Comparison of ENCODE assay signal across 1 cellular context in the genomic region with DNA sequence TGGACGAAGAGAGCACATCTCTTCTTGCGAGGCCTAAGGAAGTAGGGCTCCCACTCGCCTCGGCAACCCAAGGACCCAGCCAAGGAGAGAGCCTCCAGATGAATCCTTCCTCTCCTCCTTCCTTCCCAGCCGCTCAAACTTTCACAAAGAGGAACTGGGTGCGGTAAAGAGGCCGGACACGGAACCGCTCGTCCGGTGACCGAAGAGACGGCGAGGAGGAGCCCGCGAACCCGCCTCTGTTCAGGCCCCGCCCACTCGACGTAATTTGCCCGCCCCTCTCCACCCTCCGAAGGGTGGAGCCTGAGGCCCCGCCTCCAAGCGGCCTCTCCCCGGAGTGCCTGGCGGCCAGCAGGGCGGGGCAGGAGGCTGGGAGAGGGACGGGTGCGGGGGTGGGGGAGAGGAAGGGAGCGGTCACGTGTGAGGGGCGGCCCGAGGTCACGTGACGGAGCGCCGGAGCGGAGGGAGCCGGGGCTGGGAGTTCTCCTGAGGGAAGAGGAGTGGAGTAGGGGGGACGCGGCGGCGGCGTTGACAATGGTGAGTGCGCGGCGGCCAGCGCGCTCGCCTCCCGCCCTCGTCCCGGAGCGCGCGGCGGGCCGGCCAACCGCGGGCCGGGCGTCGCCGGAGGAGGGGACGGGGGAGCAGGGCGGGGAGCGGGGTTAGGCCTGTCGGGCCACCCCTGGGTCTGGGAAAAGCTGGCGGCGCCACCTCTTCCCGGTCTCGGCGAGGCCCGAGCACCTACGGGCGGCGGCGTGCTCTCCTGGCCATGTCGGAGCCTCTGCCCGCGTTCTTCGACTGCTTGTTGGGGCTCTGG.
TF ChIP-seq lines count a peak whose summit lies in the region.

A gene (plus strand): TSS at position 432 of the 811 bp plus-strand sequence. CDS start 100 bp downstream, at position 532.

TF ChIP-seq in HepG2, 621 proteins besides CTCF, POLR2A, EP300 and RAD21 (continued from another document):
- TF ChIP-seq, protein P1, sequence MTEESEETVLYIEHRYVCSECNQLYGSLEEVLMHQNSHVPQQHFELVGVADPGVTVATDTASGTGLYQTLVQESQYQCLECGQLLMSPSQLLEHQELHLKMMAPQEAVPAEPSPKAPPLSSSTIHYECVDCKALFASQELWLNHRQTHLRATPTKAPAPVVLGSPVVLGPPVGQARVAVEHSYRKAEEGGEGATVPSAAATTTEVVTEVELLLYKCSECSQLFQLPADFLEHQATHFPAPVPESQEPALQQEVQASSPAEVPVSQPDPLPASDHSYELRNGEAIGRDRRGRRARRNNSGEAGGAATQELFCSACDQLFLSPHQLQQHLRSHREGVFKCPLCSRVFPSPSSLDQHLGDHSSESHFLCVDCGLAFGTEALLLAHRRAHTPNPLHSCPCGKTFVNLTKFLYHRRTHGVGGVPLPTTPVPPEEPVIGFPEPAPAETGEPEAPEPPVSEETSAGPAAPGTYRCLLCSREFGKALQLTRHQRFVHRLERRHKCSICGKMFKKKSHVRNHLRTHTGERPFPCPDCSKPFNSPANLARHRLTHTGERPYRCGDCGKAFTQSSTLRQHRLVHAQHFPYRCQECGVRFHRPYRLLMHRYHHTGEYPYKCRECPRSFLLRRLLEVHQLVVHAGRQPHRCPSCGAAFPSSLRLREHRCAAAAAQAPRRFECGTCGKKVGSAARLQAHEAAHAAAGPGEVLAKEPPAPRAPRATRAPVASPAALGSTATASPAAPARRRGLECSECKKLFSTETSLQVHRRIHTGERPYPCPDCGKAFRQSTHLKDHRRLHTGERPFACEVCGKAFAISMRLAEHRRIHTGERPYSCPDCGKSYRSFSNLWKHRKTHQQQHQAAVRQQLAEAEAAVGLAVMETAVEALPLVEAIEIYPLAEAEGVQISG (CRISPR knock-in tag; IDR thresholded peaks at IDR 0.05) = peak; percentile 17; the same call in 1 of the 2 replicates
- TF ChIP-seq, protein P2, sequence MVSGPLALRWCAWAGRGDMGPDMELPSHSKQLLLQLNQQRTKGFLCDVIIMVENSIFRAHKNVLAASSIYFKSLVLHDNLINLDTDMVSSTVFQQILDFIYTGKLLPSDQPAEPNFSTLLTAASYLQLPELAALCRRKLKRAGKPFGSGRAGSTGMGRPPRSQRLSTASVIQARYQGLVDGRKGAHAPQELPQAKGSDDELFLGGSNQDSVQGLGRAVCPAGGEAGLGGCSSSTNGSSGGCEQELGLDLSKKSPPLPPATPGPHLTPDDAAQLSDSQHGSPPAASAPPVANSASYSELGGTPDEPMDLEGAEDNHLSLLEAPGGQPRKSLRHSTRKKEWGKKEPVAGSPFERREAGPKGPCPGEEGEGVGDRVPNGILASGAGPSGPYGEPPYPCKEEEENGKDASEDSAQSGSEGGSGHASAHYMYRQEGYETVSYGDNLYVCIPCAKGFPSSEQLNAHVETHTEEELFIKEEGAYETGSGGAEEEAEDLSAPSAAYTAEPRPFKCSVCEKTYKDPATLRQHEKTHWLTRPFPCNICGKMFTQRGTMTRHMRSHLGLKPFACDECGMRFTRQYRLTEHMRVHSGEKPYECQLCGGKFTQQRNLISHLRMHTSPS (CRISPR knock-in tag; IDR thresholded peaks at IDR 0.05; ENCODE audit: low read depth) = no peak
- TF ChIP-seq ZNF766 (CRISPR knock-in tag; IDR thresholded peaks at IDR 0.05; ENCODE audit: borderline replicate concordance) (peak; percentile 27; the same call in 1 of the 2 replicates), PAWR (CRISPR knock-in tag; IDR thresholded peaks at IDR 0.05; ENCODE audit: borderline replicate concordance) (no peak), HNF4G (IDR thresholded peaks at IDR 0.05; ENCODE audit: borderline replicate concordance, low read depth, low read length) (no peak), HNF4G (CRISPR knock-in tag; IDR thresholded peaks at IDR 0.05; ENCODE audit: borderline replicate concordance, low read depth) (no peak), HOXA9 (CRISPR knock-in tag; IDR thresholded peaks at IDR 0.05; ENCODE audit: borderline replicate concordance) (no peak), ZSCAN12 (CRISPR knock-in tag; IDR thresholded peaks at IDR 0.05) (no peak), ZNF564 (CRISPR knock-in tag; IDR thresholded peaks at IDR 0.05) (no peak), YEATS4 (CRISPR knock-in tag; IDR thresholded peaks at IDR 0.05; ENCODE audit: borderline replicate concordance) (peak; percentile 43), RXRB (CRISPR knock-in tag; IDR thresholded peaks at IDR 0.05; ENCODE audit: borderline replicate concordance) (no peak), MIER3 (CRISPR knock-in tag; IDR thresholded peaks at IDR 0.05; ENCODE audit: borderline replicate concordance) (no peak), ZMAT3 (CRISPR knock-in tag; conservative IDR thresholded peaks at IDR 0.05) (peak; percentile 84; the same call in 1 of the 2 replicates)
- TF ChIP-seq, protein P3, sequence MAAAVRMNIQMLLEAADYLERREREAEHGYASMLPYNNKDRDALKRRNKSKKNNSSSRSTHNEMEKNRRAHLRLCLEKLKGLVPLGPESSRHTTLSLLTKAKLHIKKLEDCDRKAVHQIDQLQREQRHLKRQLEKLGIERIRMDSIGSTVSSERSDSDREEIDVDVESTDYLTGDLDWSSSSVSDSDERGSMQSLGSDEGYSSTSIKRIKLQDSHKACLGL (CRISPR knock-in tag; IDR thresholded peaks at IDR 0.05) = peak; percentile 56; the same call in 1 of the 2 replicates
- TF ChIP-seq, protein P4, sequence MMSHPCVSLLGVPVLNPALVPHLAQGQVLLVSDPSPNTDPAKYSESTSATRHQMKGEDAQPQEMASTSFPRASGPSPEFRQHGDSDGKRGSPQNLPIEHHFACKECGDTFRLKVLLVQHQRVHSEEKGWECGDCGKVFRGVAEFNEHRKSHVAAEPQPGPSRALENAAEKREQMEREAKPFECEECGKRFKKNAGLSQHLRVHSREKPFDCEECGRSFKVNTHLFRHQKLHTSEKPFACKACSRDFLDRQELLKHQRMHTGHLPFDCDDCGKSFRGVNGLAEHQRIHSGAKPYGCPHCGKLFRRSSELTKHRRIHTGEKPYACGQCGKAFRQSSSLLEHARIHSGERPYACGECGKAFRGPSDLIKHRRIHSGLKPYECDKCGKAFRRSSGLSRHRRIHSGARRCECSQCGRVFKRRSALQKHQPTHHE (CRISPR knock-in tag; IDR thresholded peaks at IDR 0.05; ENCODE audit: borderline replicate concordance) = peak; percentile 34; the same call in 1 of the 2 replicates
- TF ChIP-seq, protein P5, sequence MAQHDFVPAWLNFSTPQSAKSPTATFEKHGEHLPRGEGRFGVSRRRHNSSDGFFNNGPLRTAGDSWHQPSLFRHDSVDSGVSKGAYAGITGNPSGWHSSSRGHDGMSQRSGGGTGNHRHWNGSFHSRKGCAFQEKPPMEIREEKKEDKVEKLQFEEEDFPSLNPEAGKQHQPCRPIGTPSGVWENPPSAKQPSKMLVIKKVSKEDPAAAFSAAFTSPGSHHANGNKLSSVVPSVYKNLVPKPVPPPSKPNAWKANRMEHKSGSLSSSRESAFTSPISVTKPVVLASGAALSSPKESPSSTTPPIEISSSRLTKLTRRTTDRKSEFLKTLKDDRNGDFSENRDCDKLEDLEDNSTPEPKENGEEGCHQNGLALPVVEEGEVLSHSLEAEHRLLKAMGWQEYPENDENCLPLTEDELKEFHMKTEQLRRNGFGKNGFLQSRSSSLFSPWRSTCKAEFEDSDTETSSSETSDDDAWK (CRISPR knock-in tag; IDR thresholded peaks at IDR 0.05) = no peak
- TF ChIP-seq, protein P6, sequence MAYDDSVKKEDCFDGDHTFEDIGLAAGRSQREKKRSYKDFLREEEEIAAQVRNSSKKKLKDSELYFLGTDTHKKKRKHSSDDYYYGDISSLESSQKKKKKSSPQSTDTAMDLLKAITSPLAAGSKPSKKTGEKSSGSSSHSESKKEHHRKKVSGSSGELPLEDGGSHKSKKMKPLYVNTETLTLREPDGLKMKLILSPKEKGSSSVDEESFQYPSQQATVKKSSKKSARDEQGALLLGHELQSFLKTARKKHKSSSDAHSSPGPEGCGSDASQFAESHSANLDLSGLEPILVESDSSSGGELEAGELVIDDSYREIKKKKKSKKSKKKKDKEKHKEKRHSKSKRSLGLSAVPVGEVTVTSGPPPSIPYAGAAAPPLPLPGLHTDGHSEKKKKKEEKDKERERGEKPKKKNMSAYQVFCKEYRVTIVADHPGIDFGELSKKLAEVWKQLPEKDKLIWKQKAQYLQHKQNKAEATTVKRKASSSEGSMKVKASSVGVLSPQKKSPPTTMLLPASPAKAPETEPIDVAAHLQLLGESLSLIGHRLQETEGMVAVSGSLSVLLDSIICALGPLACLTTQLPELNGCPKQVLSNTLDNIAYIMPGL (CRISPR knock-in tag; IDR thresholded peaks at IDR 0.05; ENCODE audit: borderline replicate concordance in 1 of 2, low read depth in 1 of 2) = peak; percentile 14 to 66; a peak in 3 of 4 replicates
- TF ChIP-seq, protein P7, sequence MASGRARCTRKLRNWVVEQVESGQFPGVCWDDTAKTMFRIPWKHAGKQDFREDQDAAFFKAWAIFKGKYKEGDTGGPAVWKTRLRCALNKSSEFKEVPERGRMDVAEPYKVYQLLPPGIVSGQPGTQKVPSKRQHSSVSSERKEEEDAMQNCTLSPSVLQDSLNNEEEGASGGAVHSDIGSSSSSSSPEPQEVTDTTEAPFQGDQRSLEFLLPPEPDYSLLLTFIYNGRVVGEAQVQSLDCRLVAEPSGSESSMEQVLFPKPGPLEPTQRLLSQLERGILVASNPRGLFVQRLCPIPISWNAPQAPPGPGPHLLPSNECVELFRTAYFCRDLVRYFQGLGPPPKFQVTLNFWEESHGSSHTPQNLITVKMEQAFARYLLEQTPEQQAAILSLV (CRISPR knock-in tag; IDR thresholded peaks at IDR 0.05; ENCODE audit: borderline replicate concordance) = no peak
- TF ChIP-seq, protein P8, sequence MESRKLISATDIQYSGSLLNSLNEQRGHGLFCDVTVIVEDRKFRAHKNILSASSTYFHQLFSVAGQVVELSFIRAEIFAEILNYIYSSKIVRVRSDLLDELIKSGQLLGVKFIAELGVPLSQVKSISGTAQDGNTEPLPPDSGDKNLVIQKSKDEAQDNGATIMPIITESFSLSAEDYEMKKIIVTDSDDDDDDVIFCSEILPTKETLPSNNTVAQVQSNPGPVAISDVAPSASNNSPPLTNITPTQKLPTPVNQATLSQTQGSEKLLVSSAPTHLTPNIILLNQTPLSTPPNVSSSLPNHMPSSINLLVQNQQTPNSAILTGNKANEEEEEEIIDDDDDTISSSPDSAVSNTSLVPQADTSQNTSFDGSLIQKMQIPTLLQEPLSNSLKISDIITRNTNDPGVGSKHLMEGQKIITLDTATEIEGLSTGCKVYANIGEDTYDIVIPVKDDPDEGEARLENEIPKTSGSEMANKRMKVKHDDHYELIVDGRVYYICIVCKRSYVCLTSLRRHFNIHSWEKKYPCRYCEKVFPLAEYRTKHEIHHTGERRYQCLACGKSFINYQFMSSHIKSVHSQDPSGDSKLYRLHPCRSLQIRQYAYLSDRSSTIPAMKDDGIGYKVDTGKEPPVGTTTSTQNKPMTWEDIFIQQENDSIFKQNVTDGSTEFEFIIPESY (CRISPR knock-in tag; IDR thresholded peaks at IDR 0.05) = no peak
